Comparison of ENCODE assay signal across 20 cellular contexts in the genomic region with DNA sequence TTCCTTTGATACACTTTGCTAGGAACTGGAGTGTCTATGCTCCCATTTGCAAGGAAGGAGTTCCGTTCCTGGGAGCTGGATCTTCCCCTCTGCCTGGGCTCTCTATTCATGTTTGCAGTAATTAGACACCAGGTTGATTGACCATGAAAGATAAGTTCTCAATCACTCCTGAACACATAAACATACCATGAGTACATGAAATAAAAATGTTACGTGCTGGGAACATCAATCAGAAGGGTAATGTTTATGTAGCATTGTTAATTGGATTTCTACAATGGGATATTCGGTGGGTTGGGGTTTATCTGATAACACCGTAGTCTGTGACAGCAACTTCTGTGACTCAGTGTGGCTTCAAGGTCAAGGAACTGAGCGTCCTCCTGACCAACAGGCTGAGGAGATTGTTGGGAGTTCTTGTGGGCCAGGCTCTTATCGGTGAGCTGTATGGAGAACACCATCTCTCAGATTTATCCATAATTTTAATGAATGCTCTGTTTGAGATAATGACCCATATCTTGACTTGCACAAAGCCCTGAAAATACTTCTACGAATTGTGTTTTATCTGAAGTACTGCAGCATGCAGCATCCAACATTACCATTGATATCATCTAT.
"Had no signal": no experiment of that assay in that cellular context is flagged by ENCODE, and none has a peak within 500 bp of the region (broad histone marks: within the 10 kb centered on the region; RNA-seq: fewer than 3 reads in every experiment).

No MANE protein-coding gene starts in this region.

- H3K36me3 ChIP-seq: colonic mucosa, esophagus squamous epithelium, lower lobe of right lung, ovary, sigmoid colon, thoracic aorta, tibial nerve, upper lobe of left lung had no signal

- H3K4me1 ChIP-seq: colonic mucosa, esophagus squamous epithelium, lower lobe of right lung, psoas muscle, sigmoid colon, tibial nerve, upper lobe of left lung had no signal

- H3K27me3 ChIP-seq: colonic mucosa, ovary, upper lobe of left lung had no signal

- H3K9me3 Mint-ChIP-seq: nephron progenitor cell; stimulated activated naive B cell treated with anti-CD40 and anti-IgM and Interleukin-4, amounts not matched to agents 10 μg/mL and 1 μg/mL and 100 μg/mL, for 72 hours; stimulated activated naive CD8-positive, alpha-beta T cell treated with anti-CD3 and anti-CD28 coated beads, Interleukin-15, Interleukin-2, amounts not matched to agents 100 ng/mL and 50 ng/mL, for 24 hours had no signal

- H3K4me1 Mint-ChIP-seq: naive thymus-derived CD8-positive, alpha-beta T cell; nephron progenitor cell; stimulated activated naive B cell treated with anti-CD40 and anti-IgM and Interleukin-4, amounts not matched to agents 10 μg/mL and 1 μg/mL and 100 μg/mL, for 72 hours had no signal

- H3K27ac ChIP-seq: colonic mucosa, esophagus squamous epithelium, lower lobe of right lung, ovary, psoas muscle, sigmoid colon, thoracic aorta, tibial nerve, upper lobe of left lung had no signal

- H3K4me3 ChIP-seq: colonic mucosa, esophagus squamous epithelium, lower lobe of right lung, ovary, psoas muscle, sigmoid colon, thoracic aorta, tibial nerve, upper lobe of left lung had no signal

- H3K27ac Mint-ChIP-seq: naive thymus-derived CD8-positive, alpha-beta T cell; nephron progenitor cell; stimulated activated naive B cell treated with anti-CD40 and anti-IgM and Interleukin-4, amounts not matched to agents 10 μg/mL and 1 μg/mL and 100 μg/mL, for 72 hours; stimulated activated naive CD8-positive, alpha-beta T cell treated with anti-CD3 and anti-CD28 coated beads, Interleukin-15, Interleukin-2, amounts not matched to agents 100 ng/mL and 50 ng/mL, for 24 hours had no signal

- H3K4me3 Mint-ChIP-seq: naive thymus-derived CD8-positive, alpha-beta T cell; nephron progenitor cell; stimulated activated naive B cell treated with anti-CD40 and anti-IgM and Interleukin-4, amounts not matched to agents 10 μg/mL and 1 μg/mL and 100 μg/mL, for 72 hours; stimulated activated naive CD8-positive, alpha-beta T cell treated with anti-CD3 and anti-CD28 coated beads, Interleukin-15, Interleukin-2, amounts not matched to agents 100 ng/mL and 50 ng/mL, for 24 hours had no signal

- H3K36me3 Mint-ChIP-seq: naive thymus-derived CD8-positive, alpha-beta T cell; stimulated activated naive B cell treated with anti-CD40 and anti-IgM and Interleukin-4, amounts not matched to agents 10 μg/mL and 1 μg/mL and 100 μg/mL, for 72 hours had no signal

- DNase-seq: colonic mucosa; dermis blood vessel endothelial cell; effector memory CD4-positive, alpha-beta T cell; esophagus squamous epithelium; left ventricle myocardium superior; lower lobe of right lung; naive thymus-derived CD8-positive, alpha-beta T cell; nephron progenitor cell; nucleus accumbens; ovary; posterior cingulate gyrus; psoas muscle; right cardiac atrium; sigmoid colon; stimulated activated CD4-positive, alpha-beta T cell treated with anti-CD3 and anti-CD28 coated beads, Interleukin-4, amount 100 ng/mL, for 4 hours; stimulated activated naive B cell treated with anti-CD40 and anti-IgM and Interleukin-4, amounts not matched to agents 10 μg/mL and 1 μg/mL and 100 μg/mL, for 72 hours; upper lobe of left lung had no signal

- H3K9me3 ChIP-seq: colonic mucosa, esophagus squamous epithelium, lower lobe of right lung, ovary, psoas muscle, sigmoid colon, thoracic aorta, tibial nerve, upper lobe of left lung had no signal

- ATAC-seq: left ventricle myocardium superior; lower lobe of right lung; naive thymus-derived CD8-positive, alpha-beta T cell; psoas muscle; right cardiac atrium; stimulated activated naive B cell treated with anti-CD40 and anti-IgM and Interleukin-4, amounts not matched to agents 10 μg/mL and 1 μg/mL and 100 μg/mL, for 72 hours had no signal
